Comparison of ENCODE assay signal across 14 cellular contexts in genomic region chr9:20989923-20990341, GRCh38. TPM values are rescaled to one million over a fixed set of nuclear protein-coding genes. Genes with fewer than 3 reads are reported as not detected.
DNase-seq lines count a peak whose midpoint lies in the region; ATAC-seq and TF ChIP-seq lines count a peak whose summit lies in the region.
"Had no signal": no experiment of that assay in that cellular context is flagged by ENCODE, and none has a peak within 500 bp of the region (broad histone marks: within the 10 kb centered on the region; RNA-seq: fewer than 3 reads in every experiment).

No MANE protein-coding gene starts in this region.

- intact Hi-C loops in left ventricle myocardium inferior (cut with micrococcal nuclease) (no loop called here), prostate gland (cut with DNase I) (loop anchor here (10.0 kb wide), 1 partner anchor 105 kb away; no protein-coding TSS in a partner anchor)

- DNase-seq in SKM-1 (lab: John Stamatoyannopoulos, UW; ENCODE audit: unreplicated experiment) = peak; percentile 81
- DNase-seq in left ventricle myocardium inferior = peak; percentile 41
- DNase-seq in prostate gland (ENCODE audit: low spot score) = peak; percentile 9
- DNase-seq in NCI-H524 treated with DMSO at 0.1 percent for 48 hours (lab: John Stamatoyannopoulos, UW) = no peak
- DNase-seq in brain microvascular endothelial cell = no peak
- DNase-seq: NCI-H1694 treated with DMSO at 0.1 percent for 48 hours; stimulated activated CD4-positive, alpha-beta T cell treated with anti-CD3 and anti-CD28 coated beads, Interleukin-15, amount 100 ng/mL, for 24 hours had no signal

- no peak for TF ChIP-seq EP300 in Ishikawa (IDR thresholded peaks at IDR 0.05; ENCODE audit: borderline replicate concordance)

- TF ChIP-seq CTCF in left ventricle myocardium inferior (IDR thresholded peaks at IDR 0.05; ENCODE audit: borderline replicate concordance) = no peak
- TF ChIP-seq CTCF in prostate gland (IDR thresholded peaks at IDR 0.05) = no peak
- no peak for TF ChIP-seq CTCF in brain microvascular endothelial cell (IDR thresholded peaks at IDR 0.05; ENCODE audit: low read depth, low read length, missing control alignments)

- TF ChIP-seq POLR2A in prostate gland (IDR thresholded peaks at IDR 0.05) = no peak

- no peaks in the 10 kb centered on the region for H3K9me3 ChIP-seq in left ventricle myocardium inferior (replicated peaks)
- no peaks in the 10 kb centered on the region for H3K9me3 ChIP-seq in prostate gland
- H3K9me3 ChIP-seq: BLaER1 had no signal

- 85% methylated on average over 6 of the region's 6 CpGs for WGBS in prostate gland

- H3K27ac ChIP-seq in left ventricle myocardium inferior (replicated peaks) (no peak overlapping the region), prostate gland (no peak overlapping the region), brain microvascular endothelial cell (no peak overlapping the region)
- H3K27ac ChIP-seq: BLaER1, epithelial cell of prostate had no signal

- H3K36me3 ChIP-seq in left ventricle myocardium inferior (peaks cover 71% of the 10 kb centered on the region), prostate gland (no peaks in the 10 kb centered on the region), brain microvascular endothelial cell (replicated peaks) (peaks cover 7% of the 10 kb centered on the region)

- H3K27me3 ChIP-seq in left ventricle myocardium inferior (ENCODE audit: low read depth) = no peaks in the 10 kb centered on the region
- H3K27me3 ChIP-seq in prostate gland (replicated peaks; ENCODE audit: insufficient read depth) = no peaks in the 10 kb centered on the region
- no peaks in the 10 kb centered on the region for H3K27me3 ChIP-seq in brain microvascular endothelial cell (replicated peaks)
- H3K27me3 ChIP-seq: BLaER1 had no signal

- in situ Hi-C loops in brain microvascular endothelial cell (cut with HindIII; ENCODE audit: low pct_ligation_motif_present, low sequenced_read_pairs) = no loop called here

- H3K4me1 ChIP-seq in left ventricle myocardium inferior (no peaks in the 10 kb centered on the region), prostate gland (replicated peaks) (no peaks in the 10 kb centered on the region)

- no peak for TF ChIP-seq RAD21 in Ishikawa (IDR thresholded peaks at IDR 0.05; ENCODE audit: low read depth)

- H3K4me3 ChIP-seq in left ventricle myocardium inferior (no peak overlapping the region), prostate gland (no peak overlapping the region), brain microvascular endothelial cell (ENCODE audit: low read depth, low read length) (no peak overlapping the region)
- H3K4me3 ChIP-seq: BLaER1 had no signal

- no peak for ATAC-seq in GM19455 (IDR thresholded peaks at IDR 0.05; ENCODE audit: unreplicated experiment)
- ATAC-seq in GM21423 (IDR thresholded peaks at IDR 0.05; ENCODE audit: unreplicated experiment) = no peak
- ATAC-seq: Panc1 had no signal

TF ChIP-seq in Ishikawa, 13 proteins besides CTCF, POLR2A, EP300 and RAD21:
- 0 out of 2 replicates have a peak, but pooled peaks have one; percentile 4 for TF ChIP-seq NFIC (IDR thresholded peaks at IDR 0.05)
- no peak for TF ChIP-seq USF1 (IDR thresholded peaks at IDR 0.05)

RNA-seq across cellular contexts. Expression of gene HACD4, which starts 41.5 kb away (rescaled TPM):
- 0.71 TPM for total RNA-seq in left ventricle myocardium inferior
- total RNA-seq in prostate gland = 1 to 10 TPM; 2.4 to 3.1 TPM
- total RNA-seq: HT-29 had no signal

Comparison
In these comparisons a context has a peak if more than half of its experiments do, and no peak if none do; other contexts are left out.
1. DNase-seq: peak in SKM-1 (single experiment), left ventricle myocardium inferior (single experiment) and prostate gland (single experiment); none in NCI-H524 treated with DMSO at 0.1 percent for 48 hours (single experiment) and brain microvascular endothelial cell (single experiment).